12 cellular contexts compared by ENCODE assay signal in genomic region chr9:132729235-132729890, GRCh38.
"Had no signal": no experiment of that assay in that cellular context is flagged by ENCODE, and none has a peak within 500 bp of the region (broad histone marks: within the 10 kb centered on the region; RNA-seq: fewer than 3 reads in every experiment).

No MANE protein-coding gene starts in this region.

- DNase-seq: activated B cell treated with CpG ODN at 0.5 μM for 24 hours; activated CD4-positive, alpha-beta T cell treated with anti-CD3 and anti-CD28 coated beads for 48 hours; activated CD8-positive, alpha-beta memory T cell treated with anti-CD3 and anti-CD28 coated beads, Interleukin-2, amount 50 U/mL, for 48 hours; activated CD8-positive, alpha-beta T cell treated with anti-CD3 and anti-CD28 coated beads, Interleukin-2, amount 10 ng/mL, durations not matched to agents 7 days and 5 days; activated gamma-delta T cell; activated naive CD8-positive, alpha-beta T cell treated with anti-CD3 and anti-CD28 coated beads for 36 hours; activated T-cell treated with anti-CD3 and anti-CD28 coated beads, Interleukin-2, amount 50 U/mL, for 72 hours; effector memory CD4-positive, alpha-beta T cell; naive thymus-derived CD8-positive, alpha-beta T cell had no signal

- H3K27me3 ChIP-seq: body of pancreas, right atrium auricular region had no signal

- H3K9me3 ChIP-seq: body of pancreas, right atrium auricular region, thoracic aorta had no signal

- ATAC-seq: activated CD8-positive, alpha-beta T cell treated with anti-CD3 and anti-CD28 coated beads, Interleukin-2, amount 10 ng/mL, durations not matched to agents 7 days and 5 days; activated T-cell treated with anti-CD3 and anti-CD28 coated beads, Interleukin-2, amount 50 U/mL, for 72 hours; body of pancreas; naive thymus-derived CD8-positive, alpha-beta T cell had no signal

- H3K4me1 ChIP-seq: body of pancreas, right atrium auricular region had no signal

- H3K27ac ChIP-seq: body of pancreas, right atrium auricular region, thoracic aorta had no signal

- H3K4me3 ChIP-seq: body of pancreas, right atrium auricular region, thoracic aorta had no signal

- H3K36me3 ChIP-seq: right atrium auricular region, thoracic aorta had no signal
